Comparison of ENCODE assay signal across 17 cellular contexts in the genomic region with DNA sequence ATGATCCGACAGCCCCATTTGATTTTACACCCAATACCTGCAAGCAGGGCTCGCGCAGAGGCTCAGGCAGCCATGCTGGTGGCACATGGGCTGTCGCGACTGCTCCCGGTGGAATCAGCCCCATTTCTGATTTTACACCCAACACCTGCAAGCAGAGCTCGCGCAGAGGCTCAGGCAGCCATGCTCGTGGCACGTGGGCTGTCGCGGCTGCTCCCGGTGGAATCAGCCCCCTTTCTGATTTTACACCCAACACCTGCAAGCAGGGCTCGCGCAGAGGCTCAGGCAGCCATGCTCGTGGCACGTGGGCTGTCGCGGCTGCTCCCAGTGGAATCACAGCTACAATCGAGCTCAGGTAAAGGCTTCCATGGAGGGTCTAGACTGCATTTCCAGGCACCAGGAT.
"Had no signal": no experiment of that assay in that cellular context is flagged by ENCODE, and none has a peak within 500 bp of the region (broad histone marks: within the 10 kb centered on the region; RNA-seq: fewer than 3 reads in every experiment).

No MANE protein-coding gene starts in this region.

- H3K36me3 ChIP-seq: esophagus squamous epithelium, ovary, sigmoid colon, stomach, upper lobe of left lung, uterus had no signal

- H3K4me3 Mint-ChIP-seq: naive thymus-derived CD8-positive, alpha-beta T cell; stimulated activated naive B cell treated with anti-CD40 and anti-IgM and Interleukin-4, amounts not matched to agents 10 μg/mL and 1 μg/mL and 100 μg/mL, for 72 hours had no signal

- H3K4me1 Mint-ChIP-seq: stimulated activated naive B cell treated with anti-CD40 and anti-IgM and Interleukin-4, amounts not matched to agents 10 μg/mL and 1 μg/mL and 100 μg/mL, for 72 hours had no signal

- H3K9me3 ChIP-seq: esophagus squamous epithelium, ovary, sigmoid colon, stomach, upper lobe of left lung, uterus had no signal

- H3K27me3 ChIP-seq: esophagus squamous epithelium, ovary, sigmoid colon, stomach, upper lobe of left lung, uterus had no signal

- H3K27ac ChIP-seq: coronary artery, epithelial cell of prostate, esophagus squamous epithelium, ovary, sigmoid colon, skin epidermis, stomach, upper lobe of left lung, uterus had no signal

- H3K36me3 Mint-ChIP-seq: naive thymus-derived CD8-positive, alpha-beta T cell had no signal

- H3K4me1 ChIP-seq: esophagus squamous epithelium, sigmoid colon, stomach, upper lobe of left lung, uterus had no signal

- H3K27me3 Mint-ChIP-seq: stimulated activated naive B cell treated with anti-CD40 and anti-IgM and Interleukin-4, amounts not matched to agents 10 μg/mL and 1 μg/mL and 100 μg/mL, for 72 hours had no signal

- H3K27ac Mint-ChIP-seq: progenitor cell of endocrine pancreas; stimulated activated naive B cell treated with anti-CD40 and anti-IgM and Interleukin-4, amounts not matched to agents 10 μg/mL and 1 μg/mL and 100 μg/mL, for 72 hours had no signal

- H3K4me3 ChIP-seq: coronary artery, esophagus squamous epithelium, ovary, sigmoid colon, skin epidermis, stomach, upper lobe of left lung, uterus had no signal

- DNase-seq: effector CD8-positive, alpha-beta T cell; esophagus squamous epithelium; foreskin fibroblast; mammary epithelial cell; sigmoid colon; stimulated activated CD4-positive, alpha-beta T cell treated with anti-CD3 and anti-CD28 coated beads, Interleukin-2, amount 100 ng/mL, for 24 hours; stimulated activated CD4-positive, alpha-beta T cell treated with anti-CD3 and anti-CD28 coated beads, Interleukin-4, amount 100 ng/mL, for 4 hours; stimulated activated naive B cell treated with anti-CD40 and anti-IgM and Interleukin-4, amounts not matched to agents 10 μg/mL and 1 μg/mL and 100 μg/mL, for 72 hours; stomach; uterus had no signal
